ENCODE assay signal across 16 cellular contexts in genomic region chr3:156395961-156396700, GRCh38.
A peak's percentile ranks its signal among the peaks of the same experiment; 100 is the strongest.
DNase-seq lines count a peak whose midpoint lies in the region; ATAC-seq and TF ChIP-seq lines count a peak whose summit lies in the region.
"Had no signal": no experiment of that assay in that cellular context is flagged by ENCODE, and none has a peak within 500 bp of the region (broad histone marks: within the 10 kb centered on the region; RNA-seq: fewer than 3 reads in every experiment).

No MANE protein-coding gene starts in this region.

- H3K4me3 Mint-ChIP-seq in activated T-cell treated with anti-CD3 and anti-CD28 coated beads, Interleukin-2, amount 50 U/mL, for 4 hours = no peak overlapping the region
- H3K4me3 Mint-ChIP-seq: H9 had no signal

- H3K4me1 Mint-ChIP-seq in activated T-cell treated with anti-CD3 and anti-CD28 coated beads, Interleukin-2, amount 50 U/mL, for 4 hours (ENCODE audit: low read depth) = no peaks in the 10 kb centered on the region

- no peaks in the 10 kb centered on the region for H3K27me3 ChIP-seq in GM23248 (replicated peaks; ENCODE audit: insufficient read depth)
- H3K27me3 ChIP-seq: SJCRH30 had no signal

- peak; percentile 61 for DNase-seq in DMS53 (lab: John Stamatoyannopoulos, UW)
- DNase-seq in GM23248 = peak; percentile 50
- DNase-seq in fibroblast of peridontal ligament (ENCODE audit: extremely low read depth) = peak; percentile 40
- DNase-seq in activated T-cell treated with anti-CD3 and anti-CD28 coated beads, Interleukin-2, amount 50 U/mL, for 4 hours = no peak
- no peak for DNase-seq in substantia nigra (lab: John Stamatoyannopoulos, UW)
- DNase-seq in NCI-H1092 (lab: John Stamatoyannopoulos, UW) = no peak
- DNase-seq: H9, NCI-H1092 treated with DMSO at 0.1 percent for 48 hours, NCI-H2107, NCI-H226, NCI-H526 treated with DMSO at 0.1 percent for 48 hours, SJCRH30 had no signal

- H3K27me3 Mint-ChIP-seq in activated T-cell treated with anti-CD3 and anti-CD28 coated beads, Interleukin-2, amount 50 U/mL, for 4 hours (ENCODE audit: low read depth) = peaks cover 1% of the 10 kb centered on the region

- no peak overlapping the region for H3K4me3 ChIP-seq in GM23248
- H3K4me3 ChIP-seq: SJCRH30 had no signal

- H3K9me2 ChIP-seq in GM23248 (ENCODE audit: insufficient read depth) = no peaks in the 10 kb centered on the region

- no peaks in the 10 kb centered on the region for H3K79me2 ChIP-seq in GM23248 (ENCODE audit: insufficient read depth)

- H3K9ac ChIP-seq in GM23248 = no peak overlapping the region
- H3K9ac ChIP-seq: KMS-11 had no signal

- no peak overlapping the region for H3K4me2 ChIP-seq in GM23248 (ENCODE audit: unreplicated experiment)
- H3K4me2 ChIP-seq: KMS-11 had no signal

- no peaks in the 10 kb centered on the region for H3K36me3 ChIP-seq in GM23248 (ENCODE audit: low read depth)
- H3K36me3 ChIP-seq: SJCRH30 had no signal

- WGBS in GM23248 (ENCODE audit: low coverage in 1 of 2, low lambda C conversion rate in 2 of 2, missing lambda C conversion rate in 2 of 2), 2 experiments = 68 to 69% methylated on average over 4 of the region's 4 CpGs

- ATAC-seq in SK-N-SH treated with all-trans-retinoic acid at 6 μM for 48 hours = peak; percentile 5
- no peak for ATAC-seq in activated T-cell treated with anti-CD3 and anti-CD28 coated beads, Interleukin-2, amount 50 U/mL, for 4 hours
- no peak for ATAC-seq in GM21423 (IDR thresholded peaks at IDR 0.05; ENCODE audit: unreplicated experiment)

- no peaks in the 10 kb centered on the region for H3K36me3 Mint-ChIP-seq in activated T-cell treated with anti-CD3 and anti-CD28 coated beads, Interleukin-2, amount 50 U/mL, for 4 hours (ENCODE audit: insufficient read depth)

- no peak overlapping the region for H2AFZ ChIP-seq in GM23248

- peak overlapping the region; percentile 12; the same call in 1 of the 2 replicates for H3K27ac ChIP-seq in GM23248
- no peak overlapping the region for H3K27ac ChIP-seq in substantia nigra (ENCODE audit: low read depth, low read length, poor library complexity, severe bottlenecking)
- H3K27ac ChIP-seq: C4-2B, KMS-11, SJCRH30 had no signal

- H3K9me3 Mint-ChIP-seq in activated T-cell treated with anti-CD3 and anti-CD28 coated beads, Interleukin-2, amount 50 U/mL, for 4 hours = no peaks in the 10 kb centered on the region
- H3K9me3 Mint-ChIP-seq: H9 had no signal

- peaks cover 13% of the 10 kb centered on the region for H3K4me1 ChIP-seq in GM23248 (ENCODE audit: insufficient read depth)
- H3K4me1 ChIP-seq: SJCRH30 had no signal

- H3K9me3 ChIP-seq in GM23248 (ENCODE audit: low read depth) = no peaks in the 10 kb centered on the region
- H3K9me3 ChIP-seq: SJCRH30 had no signal

- no peaks in the 10 kb centered on the region for H4K20me1 ChIP-seq in GM23248 (ENCODE audit: insufficient read depth)

- H3F3A ChIP-seq in GM23248 (ENCODE audit: insufficient read depth) = peaks cover 14% of the 10 kb centered on the region; the same call in 1 of the 2 replicates

- in situ Hi-C loops in GM23248 (cut with MboI) = no loop called here

TF ChIP-seq in SK-N-SH treated with all-trans-retinoic acid at 6 μM for 48 hours, 23 proteins besides CTCF, POLR2A, EP300 and RAD21:
- no peak for TF ChIP-seq ZNF8 (CRISPR knock-in tag; IDR thresholded peaks at IDR 0.05)
- no peak for TF ChIP-seq SNAI2 (CRISPR knock-in tag; IDR thresholded peaks at IDR 0.05)
- TF ChIP-seq PPARA (CRISPR knock-in tag; IDR thresholded peaks at IDR 0.05; ENCODE audit: borderline replicate concordance) = no peak
- TF ChIP-seq, protein P1, sequence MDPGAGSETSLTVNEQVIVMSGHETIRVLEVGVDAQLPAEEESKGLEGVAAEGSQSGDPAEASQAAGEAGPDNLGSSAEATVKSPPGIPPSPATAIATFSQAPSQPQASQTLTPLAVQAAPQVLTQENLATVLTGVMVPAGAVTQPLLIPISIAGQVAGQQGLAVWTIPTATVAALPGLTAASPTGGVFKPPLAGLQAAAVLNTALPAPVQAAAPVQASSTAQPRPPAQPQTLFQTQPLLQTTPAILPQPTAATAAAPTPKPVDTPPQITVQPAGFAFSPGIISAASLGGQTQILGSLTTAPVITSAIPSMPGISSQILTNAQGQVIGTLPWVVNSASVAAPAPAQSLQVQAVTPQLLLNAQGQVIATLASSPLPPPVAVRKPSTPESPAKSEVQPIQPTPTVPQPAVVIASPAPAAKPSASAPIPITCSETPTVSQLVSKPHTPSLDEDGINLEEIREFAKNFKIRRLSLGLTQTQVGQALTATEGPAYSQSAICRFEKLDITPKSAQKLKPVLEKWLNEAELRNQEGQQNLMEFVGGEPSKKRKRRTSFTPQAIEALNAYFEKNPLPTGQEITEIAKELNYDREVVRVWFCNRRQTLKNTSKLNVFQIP (CRISPR knock-in tag; IDR thresholded peaks at IDR 0.05; ENCODE audit: borderline replicate concordance, low read depth) = no peak
- no peak for TF ChIP-seq ZFP3 (CRISPR knock-in tag; IDR thresholded peaks at IDR 0.05)
- no peak for TF ChIP-seq ESRRG (CRISPR knock-in tag; IDR thresholded peaks at IDR 0.05)

Comparison
In these comparisons a context has a peak if more than half of its experiments do, and no peak if none do; other contexts are left out.
1. DNase-seq: peak in DMS53 (single experiment), GM23248 (single experiment) and fibroblast of peridontal ligament (single experiment); none in activated T-cell treated with anti-CD3 and anti-CD28 coated beads, Interleukin-2, amount 50 U/mL, for 4 hours (single experiment), substantia nigra (0 of 49) and NCI-H1092 (single experiment).